ENCODE assay signal across 15 cellular contexts in the genomic region with DNA sequence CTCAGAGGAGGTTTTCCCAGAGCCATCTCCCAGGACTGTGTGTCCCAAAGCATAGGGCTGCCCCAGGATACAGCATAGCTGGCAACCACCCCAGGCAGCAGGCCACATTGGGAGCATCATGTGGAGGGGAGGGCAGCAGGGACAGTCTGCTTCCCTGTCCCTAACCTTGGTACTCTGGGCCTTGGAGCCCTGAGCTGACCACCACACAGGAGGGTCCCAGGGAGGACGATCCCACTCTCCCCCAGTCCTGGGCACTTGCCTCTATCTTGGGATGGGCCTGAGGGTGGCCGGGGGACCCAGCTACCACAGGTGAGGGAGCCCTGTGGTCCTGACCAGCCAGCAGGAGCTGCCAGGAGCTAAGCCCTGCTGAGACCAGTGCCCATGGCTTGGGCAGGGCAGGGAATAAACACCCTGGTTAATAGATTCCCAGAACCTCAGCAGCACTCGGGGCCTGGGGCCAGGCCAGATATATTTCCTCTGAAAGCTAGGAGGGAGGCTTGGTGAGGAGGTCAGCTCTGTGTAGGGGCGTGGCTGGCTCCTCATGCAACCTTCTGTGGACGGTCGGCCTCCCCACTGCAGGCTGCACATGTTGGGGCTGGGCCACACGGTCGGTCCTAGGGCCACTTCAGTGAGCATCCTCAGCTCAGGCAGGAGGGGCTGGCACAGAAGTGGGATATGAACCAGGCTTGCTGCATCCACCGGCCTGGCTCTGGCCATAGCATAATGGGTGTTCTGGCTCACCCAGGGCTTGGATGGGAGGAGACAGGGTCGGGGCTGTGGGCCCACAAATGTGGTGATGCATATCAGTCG. TPM values are rescaled to one million over a fixed set of nuclear protein-coding genes. Genes with fewer than 3 reads are reported as not detected.
DNase-seq lines count a peak whose midpoint lies in the region; ATAC-seq and TF ChIP-seq lines count a peak whose summit lies in the region.
"Had no signal": no experiment of that assay in that cellular context is flagged by ENCODE, and none has a peak within 500 bp of the region (broad histone marks: within the 10 kb centered on the region; RNA-seq: fewer than 3 reads in every experiment).

No MANE protein-coding gene starts in this region.

- intact Hi-C loops in activated CD8-positive, alpha-beta T cell treated with anti-CD3 and anti-CD28 coated beads for 36 hours (cut with micrococcal nuclease), result loop anchor here (5.0 kb wide), 1 partner anchor 33 kb away; a partner anchor contains a TSS
- intact Hi-C loops in colonic mucosa (cut with DNase I), result no loop called here

- H3K36me3 ChIP-seq in colonic mucosa, result no peaks in the 10 kb centered on the region
- peaks cover 0 to 8% of the 10 kb centered on the region in 2 donors for H3K36me3 ChIP-seq in mucosa of rectum (ENCODE audit: control insufficient read depth in 2 of 2, insufficient read depth in 2 of 2, low read length in 2 of 2)
- peaks cover 8% of the 10 kb centered on the region for H3K36me3 ChIP-seq in thoracic aorta
- H3K36me3 ChIP-seq: HAP-1 had no signal

- TF ChIP-seq CTCF in activated CD8-positive, alpha-beta T cell treated with anti-CD3 and anti-CD28 coated beads for 36 hours (IDR thresholded peaks at IDR 0.05), result no peak
- TF ChIP-seq CTCF in colonic mucosa (IDR thresholded peaks at IDR 0.05), result no peak
- TF ChIP-seq CTCF in thoracic aorta (IDR thresholded peaks at IDR 0.05), result no peak

- POLR2A ChIA-PET in activated CD8-positive, alpha-beta T cell treated with anti-CD3 and anti-CD28 coated beads for 36 hours (lab: Charles Lee), result interaction anchor here (1.1 to 1.9 kb wide), 3 partner anchors 11 to 12 kb away, joined by 4 to 18 read pairs (median 4); no protein-coding TSS in a partner anchor
- POLR2A ChIA-PET in activated CD8-positive, alpha-beta T cell treated with anti-CD3 and anti-CD28 coated beads, Interleukin-2, amount 10 ng/mL, durations not matched to agents 7 days and 5 days (lab: Charles Lee), result interaction anchor here (0.6 to 2.0 kb wide), 4 partner anchors 10 to 16 kb away, joined by 3 to 11 read pairs (median 4); no protein-coding TSS in a partner anchor

- H3K4me1 ChIP-seq in colonic mucosa (peaks cover 26% of the 10 kb centered on the region), mucosa of rectum (ENCODE audit: control insufficient read depth in 2 of 2, insufficient read depth in 2 of 2, low read length in 2 of 2) (peaks cover 41 to 55% of the 10 kb centered on the region in 2 donors), thoracic aorta (ENCODE audit: control insufficient read depth in 1 of 2, low read depth in 2 of 2) (peaks cover 65 to 83% of the 10 kb centered on the region in 2 donors)

- CTCF ChIA-PET in activated CD8-positive, alpha-beta T cell treated with anti-CD3 and anti-CD28 coated beads for 36 hours (lab: Charles Lee), result interaction anchor here (0.8 to 3.9 kb wide), 4 partner anchors 11 to 172 kb away, joined by 3 to 25 read pairs (median 5); no protein-coding TSS in a partner anchor
- CTCF ChIA-PET in activated CD8-positive, alpha-beta T cell treated with anti-CD3 and anti-CD28 coated beads, Interleukin-2, amount 10 ng/mL, durations not matched to agents 7 days and 5 days (lab: Charles Lee), result interaction anchor here (0.9 to 3.5 kb wide), 3 partner anchors 11 to 20 kb away, joined by 3 to 21 read pairs (median 12); no protein-coding TSS in a partner anchor

- no peaks in the 10 kb centered on the region for H3K27me3 ChIP-seq in colonic mucosa
- no peaks in the 10 kb centered on the region for H3K27me3 ChIP-seq in mucosa of rectum (ENCODE audit: control insufficient read depth in 2 of 2, insufficient read depth in 2 of 2, low read length in 2 of 2)
- H3K27me3 ChIP-seq in thoracic aorta (replicated peaks; ENCODE audit: insufficient read depth), result no peaks in the 10 kb centered on the region

- no peaks in the 10 kb centered on the region for H3K27me3 Mint-ChIP-seq in activated CD8-positive, alpha-beta T cell treated with anti-CD3 and anti-CD28 coated beads for 36 hours
- H3K27me3 Mint-ChIP-seq in activated CD8-positive, alpha-beta T cell treated with anti-CD3 and anti-CD28 coated beads, Interleukin-2, amount 10 ng/mL, durations not matched to agents 7 days and 5 days (ENCODE audit: low read depth), result no peaks in the 10 kb centered on the region
- H3K27me3 Mint-ChIP-seq: activated B cell treated with CpG ODN at 0.5 μM for 24 hours had no signal

- peaks cover 68% of the 10 kb centered on the region for H3K4me1 Mint-ChIP-seq in activated CD8-positive, alpha-beta T cell treated with anti-CD3 and anti-CD28 coated beads for 36 hours (ENCODE audit: low read depth)
- H3K4me1 Mint-ChIP-seq in activated CD8-positive, alpha-beta T cell treated with anti-CD3 and anti-CD28 coated beads, Interleukin-2, amount 10 ng/mL, durations not matched to agents 7 days and 5 days (ENCODE audit: low read depth), result peaks cover 74% of the 10 kb centered on the region

- H3K36me3 Mint-ChIP-seq in activated CD8-positive, alpha-beta T cell treated with anti-CD3 and anti-CD28 coated beads for 36 hours (ENCODE audit: low read depth), result peaks cover 41% of the 10 kb centered on the region
- H3K36me3 Mint-ChIP-seq in activated CD8-positive, alpha-beta T cell treated with anti-CD3 and anti-CD28 coated beads, Interleukin-2, amount 10 ng/mL, durations not matched to agents 7 days and 5 days (ENCODE audit: low read depth), result peaks cover 1% of the 10 kb centered on the region

- H3K9me3 Mint-ChIP-seq in activated CD8-positive, alpha-beta T cell treated with anti-CD3 and anti-CD28 coated beads for 36 hours, result no peaks in the 10 kb centered on the region
- no peaks in the 10 kb centered on the region for H3K9me3 Mint-ChIP-seq in activated CD8-positive, alpha-beta T cell treated with anti-CD3 and anti-CD28 coated beads, Interleukin-2, amount 10 ng/mL, durations not matched to agents 7 days and 5 days (ENCODE audit: insufficient read depth)
- H3K9me3 Mint-ChIP-seq: activated B cell treated with CpG ODN at 0.5 μM for 24 hours had no signal

- H3K4me3 Mint-ChIP-seq in activated CD8-positive, alpha-beta T cell treated with anti-CD3 and anti-CD28 coated beads for 36 hours, result peak overlapping the region; percentile 91
- H3K4me3 Mint-ChIP-seq in activated CD8-positive, alpha-beta T cell treated with anti-CD3 and anti-CD28 coated beads, Interleukin-2, amount 10 ng/mL, durations not matched to agents 7 days and 5 days, result no peak overlapping the region
- H3K4me3 Mint-ChIP-seq: activated B cell treated with CpG ODN at 0.5 μM for 24 hours had no signal

- no peak overlapping the region for H3K27ac Mint-ChIP-seq in activated CD8-positive, alpha-beta T cell treated with anti-CD3 and anti-CD28 coated beads for 36 hours
- H3K27ac Mint-ChIP-seq in activated CD8-positive, alpha-beta T cell treated with anti-CD3 and anti-CD28 coated beads, Interleukin-2, amount 10 ng/mL, durations not matched to agents 7 days and 5 days, result no peak overlapping the region
- H3K27ac Mint-ChIP-seq: activated B cell treated with CpG ODN at 0.5 μM for 24 hours, progenitor cell of endocrine pancreas had no signal

- H3K9ac ChIP-seq in colonic mucosa (ENCODE audit: low read depth in 2 of 2, low read length in 2 of 2) (no peak overlapping the region), mucosa of rectum (ENCODE audit: low read depth in 1 of 2, low read length in 2 of 2) (no peak overlapping the region)

- no peak for ATAC-seq in activated CD8-positive, alpha-beta T cell treated with anti-CD3 and anti-CD28 coated beads for 36 hours
- no peak for ATAC-seq in activated CD8-positive, alpha-beta T cell treated with anti-CD3 and anti-CD28 coated beads, Interleukin-2, amount 10 ng/mL, durations not matched to agents 7 days and 5 days
- no peak for ATAC-seq in thoracic aorta (ENCODE audit: insufficient number of reproducible peaks, low FRiP score, low read depth)
- ATAC-seq in HG02623 (IDR thresholded peaks at IDR 0.05; ENCODE audit: unreplicated experiment), result no peak

- peak overlapping the region; percentile 7 for H3K27ac ChIP-seq in colonic mucosa
- peak overlapping the region; percentile 38 to 94 for H3K27ac ChIP-seq in mucosa of rectum (ENCODE audit: low read depth in 2 of 2, low read length in 2 of 2)
- peak overlapping the region; percentile 59 to 96 for H3K27ac ChIP-seq in thoracic aorta

- H3K4me3 ChIP-seq in colonic mucosa (no peak overlapping the region), mucosa of rectum (ENCODE audit: low read length in 2 of 2) (no peak overlapping the region), thoracic aorta (peak overlapping the region; percentile 79)
- H3K4me3 ChIP-seq: HAP-1 had no signal

- H3K9me3 ChIP-seq in colonic mucosa, result no peaks in the 10 kb centered on the region
- no peaks in the 10 kb centered on the region for H3K9me3 ChIP-seq in mucosa of rectum (ENCODE audit: control insufficient read depth in 2 of 2, low read length in 2 of 2)
- no peaks in the 10 kb centered on the region for H3K9me3 ChIP-seq in thoracic aorta
- H3K9me3 ChIP-seq: HAP-1 had no signal

- DNase-seq in activated CD8-positive, alpha-beta T cell treated with anti-CD3 and anti-CD28 coated beads for 36 hours, result no peak
- DNase-seq in activated CD8-positive, alpha-beta T cell treated with anti-CD3 and anti-CD28 coated beads, Interleukin-2, amount 10 ng/mL, durations not matched to agents 7 days and 5 days, result no peak
- DNase-seq in colonic mucosa (no peak), thoracic aorta (ENCODE audit: low spot score) (no peak), NCI-H1694 treated with DMSO at 0.1 percent for 48 hours (lab: John Stamatoyannopoulos, UW) (no peak)
- no peak for DNase-seq in activated CD8-positive, alpha-beta memory T cell treated with anti-CD3 and anti-CD28 coated beads, Interleukin-2, amount 50 U/mL, for 4 hours
- DNase-seq: activated B cell treated with CpG ODN at 0.5 μM for 24 hours, activated gamma-delta T cell treated with Interleukin-2 at 50 U/mL for 16 hours, NCI-H1092, NCI-H524 treated with DMSO at 0.1 percent for 48 hours, trophoblast cell had no signal

RNA-seq across cellular contexts. Expression of a gene that starts 4.2 kb away (rescaled TPM):
- 100 to 1,000 TPM; 118 to 120 TPM for total RNA-seq in activated CD8-positive, alpha-beta T cell treated with anti-CD3 and anti-CD28 coated beads for 36 hours
- total RNA-seq in activated CD8-positive, alpha-beta T cell treated with anti-CD3 and anti-CD28 coated beads, Interleukin-2, amount 10 ng/mL, durations not matched to agents 7 days and 5 days, result 10 to 100 TPM; 20.8 to 21.1 TPM
- 10 to 100 TPM; 24.5 to 29.4 TPM for total RNA-seq in colonic mucosa
- 100 to 1,000 TPM in 1 of 2 donors, 10 to 100 TPM in 1; 71.2 to 194 TPM for total RNA-seq in thoracic aorta

RNA-seq across cellular contexts. Expression of a gene that starts 33.9 kb away (rescaled TPM):
- total RNA-seq in activated CD8-positive, alpha-beta T cell treated with anti-CD3 and anti-CD28 coated beads for 36 hours, result 10 to 100 TPM; 42.9 to 43.4 TPM
- 10 to 100 TPM; 51.7 to 55.4 TPM for total RNA-seq in activated CD8-positive, alpha-beta T cell treated with anti-CD3 and anti-CD28 coated beads, Interleukin-2, amount 10 ng/mL, durations not matched to agents 7 days and 5 days
- total RNA-seq in colonic mucosa (10 to 100 TPM; 48.6 to 56.3 TPM), thoracic aorta (100 to 1,000 TPM in 1 of 2 donors, 10 to 100 TPM in 1; 46.3 to 103 TPM)

RNA-seq across cellular contexts. Expression of a gene that starts 54.0 kb away (rescaled TPM):
- total RNA-seq in activated CD8-positive, alpha-beta T cell treated with anti-CD3 and anti-CD28 coated beads for 36 hours, result 1 to 10 TPM; 1.7 to 2.8 TPM
- not detected for total RNA-seq in activated CD8-positive, alpha-beta T cell treated with anti-CD3 and anti-CD28 coated beads, Interleukin-2, amount 10 ng/mL, durations not matched to agents 7 days and 5 days
- total RNA-seq in colonic mucosa (100 to 1,000 TPM; 161 to 238 TPM), thoracic aorta (1 to 10 TPM in 1 of 2 donors, under 1 TPM in 1; 0.95 to 4.7 TPM)

Comparison
In these comparisons a context has a peak if more than half of its experiments do, and no peak if none do; other contexts are left out.
1. H3K27ac ChIP-seq: peak in every context shown above with its lines; median percentile 78 in thoracic aorta; 66 in mucosa of rectum; 7 in colonic mucosa.
2. RNA of a gene that starts 54.0 kb away (total RNA-seq): 161 to 238 TPM in colonic mucosa; 0.95 to 4.7 TPM in thoracic aorta, 1.7 to 2.8 TPM in activated CD8-positive, alpha-beta T cell treated with anti-CD3 and anti-CD28 coated beads for 36 hours and not detected in activated CD8-positive, alpha-beta T cell treated with anti-CD3 and anti-CD28 coated beads, Interleukin-2, amount 10 ng/mL, durations not matched to agents 7 days and 5 days; every median in the first group is over 10 times any median in the second.